In genomic region chr14:75875958-75876357, GRCh38 we compare ENCODE assay signal across 9 cellular contexts.
DNase-seq lines count a peak whose midpoint lies in the region; ATAC-seq, FAIRE-seq and TF ChIP-seq lines count a peak whose summit lies in the region.
"Had no signal": no experiment of that assay in that cellular context is flagged by ENCODE, and none has a peak within 500 bp of the region (broad histone marks: within the 10 kb centered on the region; RNA-seq: fewer than 3 reads in every experiment).

No MANE protein-coding gene starts in this region.

- DNase-seq in GM19239 (ENCODE audit: insufficient read length, low spot score) (peak; percentile 63), pancreas (no peak), NCI-H2029 (lab: John Stamatoyannopoulos, UW) (no peak)
- DNase-seq in stimulated activated CD4-positive, alpha-beta T cell treated with anti-CD3 and anti-CD28 coated beads, Interleukin-4, amount 100 ng/mL, for 1 hour, result no peak
- no peak for DNase-seq in central memory CD4-positive, alpha-beta T cell
- no peak for DNase-seq in effector memory CD4-positive, alpha-beta T cell
- DNase-seq: stimulated activated CD4-positive, alpha-beta T cell treated with anti-CD3 and anti-CD28 coated beads, Interleukin-2, amount 100 ng/mL, for 24 hours had no signal

- H3K79me2 ChIP-seq in KMS-11 (ENCODE audit: insufficient read depth, low read depth), result no peaks in the 10 kb centered on the region

- H3K9ac ChIP-seq in KMS-11, result no peak overlapping the region

- H4K20me1 ChIP-seq in KMS-11 (ENCODE audit: insufficient read depth), result no peaks in the 10 kb centered on the region

- 56 to 69% methylated on average over 1 of the region's 1 CpG for WGBS in pancreas, 2 donors

- peak; percentile 91 for FAIRE-seq in GM19239 (lab: Jason Lieb, UNC)
- FAIRE-seq in pancreas (lab: Jason Lieb, UNC), result no peak

- H3K4me3 ChIP-seq in KMS-11 (IDR thresholded peaks at IDR 0.05; ENCODE audit: insufficient read depth, low read depth, low read length) (no peak overlapping the region), pancreas (no peak overlapping the region)
- no peak overlapping the region for H3K4me3 ChIP-seq in effector memory CD4-positive, alpha-beta T cell (ENCODE audit: insufficient read depth, low read depth, low read length, poor library complexity, severe bottlenecking)

- H3K4me1 ChIP-seq in KMS-11 (ENCODE audit: low read depth, poor library complexity, severe bottlenecking) (peaks cover 76% of the 10 kb centered on the region), pancreas (peaks cover 11 to 33% (median 25%) of the 10 kb centered on the region in 3 donors)
- no peaks in the 10 kb centered on the region for H3K4me1 ChIP-seq in effector memory CD4-positive, alpha-beta T cell (ENCODE audit: control insufficient read depth, insufficient read depth, low read length, poor library complexity, severe bottlenecking)

- peak; percentile 95 for ATAC-seq in HG02642 (IDR thresholded peaks at IDR 0.05; ENCODE audit: poor library complexity, unreplicated experiment)
- ATAC-seq in pancreas, result peak in 3 of 4 donors; percentile 21 to 32 (median 25)

- H3K27ac ChIP-seq in KMS-11, result peak overlapping the region; percentile 90
- peak overlapping the region in 3 of 4 donors; percentile 8 to 72 (median 18) for H3K27ac ChIP-seq in pancreas
- H3K27ac ChIP-seq in effector memory CD4-positive, alpha-beta T cell (ENCODE audit: insufficient read depth, low read length, poor library complexity, severe bottlenecking), result no peak overlapping the region

- TF ChIP-seq CTCF in KMS-11 (conservative IDR thresholded peaks at IDR 0.05; ENCODE audit: low read depth, low read length) (no peak), pancreas (IDR thresholded peaks at IDR 0.05) (no peak)

- peak overlapping the region; percentile 92 for H3K4me2 ChIP-seq in KMS-11

- no peaks in the 10 kb centered on the region for H3K9me3 ChIP-seq in pancreas
- H3K9me3 ChIP-seq in effector memory CD4-positive, alpha-beta T cell (ENCODE audit: control insufficient read depth, low read length), result no peaks in the 10 kb centered on the region

- no peak overlapping the region for H2AFZ ChIP-seq in KMS-11 (ENCODE audit: low read depth)

- intact Hi-C loops in pancreas (cut with DNase I), result no loop called here

- H3K27me3 ChIP-seq in KMS-11 (ENCODE audit: insufficient read depth, low read depth) (no peaks in the 10 kb centered on the region), pancreas (no peaks in the 10 kb centered on the region)
- H3K27me3 ChIP-seq in effector memory CD4-positive, alpha-beta T cell (replicated peaks; ENCODE audit: control insufficient read depth, insufficient read depth, low read length, poor library complexity, severe bottlenecking), result no peaks in the 10 kb centered on the region

- H3K36me3 ChIP-seq in KMS-11 (ENCODE audit: insufficient read depth), result no peaks in the 10 kb centered on the region
- no peaks in the 10 kb centered on the region for H3K36me3 ChIP-seq in pancreas
- H3K36me3 ChIP-seq in effector memory CD4-positive, alpha-beta T cell (ENCODE audit: control insufficient read depth, insufficient read depth, low read length), result peaks cover 6% of the 10 kb centered on the region
